7 cellular contexts compared by ENCODE assay signal in genomic region chr17:78114831-78115723, GRCh38.
DNase-seq lines count a peak whose midpoint lies in the region; TF ChIP-seq lines count a peak whose summit lies in the region.
"Had no signal": no experiment of that assay in that cellular context is flagged by ENCODE, and none has a peak within 500 bp of the region (broad histone marks: within the 10 kb centered on the region; RNA-seq: fewer than 3 reads in every experiment).

No MANE protein-coding gene starts in this region.

- no peak overlapping the region for H3K27ac ChIP-seq in HEK293 (ENCODE audit: extremely low read depth, low read depth, low read length)
- peak overlapping the region; percentile 100 for H3K27ac ChIP-seq in cingulate gyrus (ENCODE audit: low read depth, low read length)
- H3K27ac ChIP-seq in tibial artery: no peak overlapping the region

- H3K9me3 ChIP-seq in HEK293 (ENCODE audit: control insufficient read depth, insufficient read depth, low read depth, low read length) (no peaks in the 10 kb centered on the region), tibial artery (no peaks in the 10 kb centered on the region)

- no peaks in the 10 kb centered on the region; a peak in 1 of 3 replicates for H3K36me3 ChIP-seq in HEK293 (ENCODE audit: control insufficient read depth in 2 of 2, insufficient read depth in 1 of 2, low read length in 2 of 2)
- H3K36me3 ChIP-seq in tibial artery: peaks cover 0 to 19% (median 0%) of the 10 kb centered on the region in 3 donors

- TF ChIP-seq CTCF in HEK293 (tag by site-specific recombination; IDR thresholded peaks at IDR 0.05): no peak
- TF ChIP-seq CTCF in tibial artery (IDR thresholded peaks at IDR 0.05): no peak

- H3K4me1 ChIP-seq in HEK293 (ENCODE audit: control insufficient read depth, insufficient read depth, low read length) (no peaks in the 10 kb centered on the region), tibial artery (peaks cover 0 to 10% (median 2%) of the 10 kb centered on the region in 4 donors)

- H3K27me3 ChIP-seq in tibial artery: peaks cover 0 to 40% of the 10 kb centered on the region in 2 donors

- H3K4me3 ChIP-seq in HEK293 (ENCODE audit: low read depth, low read length) (no peak overlapping the region), tibial artery (no peak overlapping the region)

- intact Hi-C loops in tibial artery (cut with DNase I; ENCODE audit: low total_unique reads): no loop called here

- POLR2A ChIA-PET in HEK293 (lab: Yijun Ruan, JAX): interaction anchor here (0.8 to 2.3 kb wide), 4 partner anchors 9 to 157 kb away, joined by 3 to 6 read pairs (median 4); partner anchors contain the start of genes AFMID, TK1 and TNRC6C

- CTCF ChIA-PET in HEK293 (lab: Yijun Ruan, JAX): interaction anchor here (0.7 to 5.3 kb wide), 13 partner anchors 12 to 135 kb away, joined by 3 to 53 read pairs (median 4); partner anchors contain the start of genes AFMID and TK1

- DNase-seq in nucleus accumbens (lab: John Stamatoyannopoulos, UW) (peak in 55 of 56 donors; percentile 41 to 96 (median 87)), HuH-7 (ENCODE audit: low spot score) (no peak), NCI-H2227 treated with DMSO at 0.1 percent for 48 hours (lab: John Stamatoyannopoulos, UW) (no peak), tibial artery (no peak)
- DNase-seq: DMS 273 treated with DMSO at 0.1 percent for 48 hours had no signal

TF ChIP-seq in HEK293, 187 proteins besides CTCF, POLR2A, EP300 and RAD21:
- TF ChIP-seq ZNF701 (tag by site-specific recombination; IDR thresholded peaks at IDR 0.05) (no peak), ZNF140 (tag by site-specific recombination; IDR thresholded peaks at IDR 0.05) (no peak), ZIC2 (tag by site-specific recombination; IDR thresholded peaks at IDR 0.05) (peak; percentile 79), ZNF747 (tag by site-specific recombination; IDR thresholded peaks at IDR 0.05) (no peak), KLF10 (tag by site-specific recombination; IDR thresholded peaks at IDR 0.05) (no peak), ZNF335 (tag by site-specific recombination; conservative IDR thresholded peaks at IDR 0.05) (no peak), GFI1B (tag by site-specific recombination; IDR thresholded peaks at IDR 0.05) (no peak)

Comparison
In these comparisons a context has a peak if more than half of its experiments do, and no peak if none do; other contexts are left out.
1. DNase-seq: peak in nucleus accumbens (55 of 56); none in HuH-7 (single experiment), NCI-H2227 treated with DMSO at 0.1 percent for 48 hours (single experiment) and tibial artery (0 of 2).